11 cellular contexts compared by ENCODE assay signal in the genomic region with DNA sequence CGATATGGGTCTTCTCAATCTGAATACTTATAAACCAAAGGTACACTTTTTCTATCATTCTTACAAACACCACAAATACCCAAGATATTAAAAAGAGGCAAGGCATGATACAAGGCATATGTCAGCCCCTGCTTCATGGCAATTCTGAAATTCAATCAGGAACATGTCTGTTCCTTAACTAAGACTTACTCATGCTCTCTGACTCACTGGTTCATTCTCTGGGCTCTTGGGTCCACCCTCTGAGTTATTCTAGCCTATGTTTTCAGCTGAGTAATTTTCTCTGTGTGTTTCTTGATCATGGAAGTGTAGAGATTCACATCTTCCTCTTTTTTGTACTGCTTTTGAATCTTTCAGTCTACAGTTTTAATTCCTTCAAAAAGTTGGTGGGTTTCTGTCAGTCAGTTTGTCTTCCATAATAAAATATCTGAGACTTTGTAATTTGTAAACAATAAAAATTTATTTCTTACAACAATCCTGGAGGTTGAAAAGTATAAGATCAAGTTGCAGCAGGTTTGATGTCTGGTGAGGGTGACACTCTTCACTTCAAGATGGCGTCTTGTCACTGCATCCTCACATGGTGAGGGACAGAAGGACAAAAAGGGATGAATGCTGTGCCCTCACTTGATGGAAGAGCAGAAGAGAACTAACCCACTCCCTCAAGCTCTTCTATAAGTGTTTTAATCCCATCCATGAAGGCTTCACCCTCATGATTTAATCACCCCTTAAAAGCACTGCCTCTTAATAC.
DNase-seq lines count a peak whose midpoint lies in the region; FAIRE-seq lines count a peak whose summit lies in the region.
"Had no signal": no experiment of that assay in that cellular context is flagged by ENCODE, and none has a peak within 500 bp of the region (broad histone marks: within the 10 kb centered on the region; RNA-seq: fewer than 3 reads in every experiment).

No MANE protein-coding gene starts in this region.

- DNase-seq in stimulated activated CD4-positive, alpha-beta T cell treated with anti-CD3 and anti-CD28 coated beads, Interleukin-4, amount 100 ng/mL, for 24 hours, result peak; percentile 15
- no peak for DNase-seq in stimulated activated CD4-positive, alpha-beta T cell treated with anti-CD3 and anti-CD28 coated beads, Interleukin-4, amount 100 ng/mL, for 1 hour
- DNase-seq in NOMO-1 treated with DMSO at 0.1 percent for 48 hours (lab: John Stamatoyannopoulos, UW; ENCODE audit: unreplicated experiment) (peak; percentile 72), fibroblast of gingiva (ENCODE audit: low read depth) (peak; percentile 54), urothelium cell line (ENCODE audit: low spot score) (peak; percentile 13), NCI-H510A (lab: John Stamatoyannopoulos, UW) (no peak), SHP77 treated with DMSO at 0.1 percent for 48 hours (lab: John Stamatoyannopoulos, UW) (no peak), D341Med (ENCODE audit: low spot score) (no peak)
- DNase-seq: DMS79, NCI-H2029 treated with DMSO at 0.1 percent for 48 hours, posterior cingulate gyrus had no signal

- FAIRE-seq in urothelium cell line (lab: Jason Lieb, UNC), result no peak

Comparison
In these comparisons a context has a peak if more than half of its experiments do, and no peak if none do; other contexts are left out.
1. DNase-seq: peak in stimulated activated CD4-positive, alpha-beta T cell treated with anti-CD3 and anti-CD28 coated beads, Interleukin-4, amount 100 ng/mL, for 24 hours (single experiment), NOMO-1 treated with DMSO at 0.1 percent for 48 hours (single experiment), fibroblast of gingiva (single experiment) and urothelium cell line (single experiment); none in stimulated activated CD4-positive, alpha-beta T cell treated with anti-CD3 and anti-CD28 coated beads, Interleukin-4, amount 100 ng/mL, for 1 hour (single experiment), NCI-H510A (single experiment), SHP77 treated with DMSO at 0.1 percent for 48 hours (single experiment) and D341Med (single experiment).